11 cellular contexts compared by ENCODE assay signal in the genomic region with DNA sequence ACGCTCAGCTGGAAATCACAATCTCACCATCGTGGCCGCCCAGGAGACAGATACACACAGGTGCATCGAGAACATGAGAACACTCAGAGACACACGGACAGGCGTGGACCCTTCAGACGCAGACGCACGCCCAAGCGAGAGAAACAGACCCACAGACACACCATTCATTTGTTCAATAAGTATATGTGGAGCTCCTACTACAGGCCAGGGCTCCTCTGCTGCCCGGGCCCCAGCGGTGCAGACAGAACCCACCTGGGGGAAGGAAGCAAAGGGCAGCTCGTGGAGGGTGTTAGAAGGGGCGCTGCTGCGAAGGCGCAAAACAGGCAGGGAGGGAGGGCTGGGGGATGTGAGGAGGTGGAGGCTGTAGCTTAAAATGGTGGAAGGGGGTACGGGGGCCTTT. TPM values are rescaled to one million over a fixed set of nuclear protein-coding genes. Genes with fewer than 3 reads are reported as not detected.
DNase-seq lines count a peak whose midpoint lies in the region; ATAC-seq, FAIRE-seq and TF ChIP-seq lines count a peak whose summit lies in the region.
"Had no signal": no experiment of that assay in that cellular context is flagged by ENCODE, and none has a peak within 500 bp of the region (broad histone marks: within the 10 kb centered on the region; RNA-seq: fewer than 3 reads in every experiment).

No MANE protein-coding gene starts in this region.

- H3K9ac ChIP-seq in kidney (ENCODE audit: low read length in 2 of 2), result no peak overlapping the region

- H3K27ac ChIP-seq in kidney (ENCODE audit: low read depth in 2 of 2, low read length in 2 of 2), result no peak overlapping the region
- peak overlapping the region; percentile 47 for H3K27ac ChIP-seq in vagina

- BruUV-seq in MCF 10A (replicated peaks; lab: Mats Ljungman, UMichigan), result no TSS peak

- no peaks in the 10 kb centered on the region for H3K9me3 ChIP-seq in kidney (ENCODE audit: control insufficient read depth in 1 of 2, low read length in 2 of 2)
- H3K9me3 ChIP-seq in vagina, result no peaks in the 10 kb centered on the region
- H3K9me3 ChIP-seq: adrenal gland had no signal

- H3K4me3 Mint-ChIP-seq in WTC11, result peak overlapping the region; percentile 72
- no peak overlapping the region for H3K4me3 Mint-ChIP-seq in MCF 10A (ENCODE audit: unreplicated experiment)

- FAIRE-seq in kidney (lab: Jason Lieb, UNC), result no peak
- FAIRE-seq: frontal cortex had no signal

- H3K27me3 ChIP-seq in vagina, result no peaks in the 10 kb centered on the region
- H3K27me3 ChIP-seq: adrenal gland had no signal

- no peaks in the 10 kb centered on the region for H3K27me3 Mint-ChIP-seq in WTC11 (ENCODE audit: low read depth)
- no peaks in the 10 kb centered on the region for H3K27me3 Mint-ChIP-seq in MCF 10A (ENCODE audit: insufficient read depth, unreplicated experiment)

- TF ChIP-seq POLR2A in vagina (IDR thresholded peaks at IDR 0.05), result no peak

- intact Hi-C loops in left ventricle myocardium superior (cut with micrococcal nuclease) (no loop called here), Right ventricle myocardium superior (cut with DNase I) (loop anchor here (5.0 to 10.0 kb wide), 2 partner anchors 147 to 190 kb away; no protein-coding TSS in a partner anchor), kidney (cut with DNase I) (loop anchor here (10.0 kb wide), 1 partner anchor 100 kb away; a partner anchor contains a TSS), vagina (cut with DNase I) (no loop called here), MCF 10A (cut with micrococcal nuclease) (loop anchor here (2.0 kb wide), 1 partner anchor 102 kb away; no protein-coding TSS in a partner anchor)

- peak overlapping the region; percentile 68 for H3K27ac Mint-ChIP-seq in WTC11
- no peak overlapping the region for H3K27ac Mint-ChIP-seq in MCF 10A (ENCODE audit: low read depth, unreplicated experiment)

- DNase-seq in left ventricle myocardium superior (peak; percentile 25), Right ventricle myocardium superior (no peak), WTC11 (ENCODE audit: low spot score) (no peak), kidney (peak; percentile 59), vagina (ENCODE audit: extremely low spot score in 2 of 2) (no peak), MCF 10A (ENCODE audit: unreplicated experiment) (no peak), NCI-H187 (lab: John Stamatoyannopoulos, UW) (no peak), hypothalamus (lab: John Stamatoyannopoulos, UW) (no peak)
- DNase-seq: GF-D8 had no signal

- peaks cover 4% of the 10 kb centered on the region; the same call in 1 of the 2 replicates for H3K36me3 Mint-ChIP-seq in WTC11
- H3K36me3 Mint-ChIP-seq in MCF 10A (ENCODE audit: insufficient read depth, unreplicated experiment), result peaks cover 12% of the 10 kb centered on the region

- TF ChIP-seq CTCF in WTC11 (IDR thresholded peaks at IDR 0.05) (no peak), kidney (IDR thresholded peaks at IDR 0.05; ENCODE audit: borderline replicate concordance, extremely low read depth, insufficient read depth) (no peak), vagina (IDR thresholded peaks at IDR 0.05) (no peak), MCF 10A (IDR thresholded peaks at IDR 0.05; ENCODE audit: unreplicated experiment) (no peak)

- H3K4me1 ChIP-seq in kidney (ENCODE audit: control insufficient read depth in 1 of 2, insufficient read depth in 1 of 2, low read depth in 1 of 2, low read length in 2 of 2) (peaks cover 0 to 3% of the 10 kb centered on the region in 2 donors), vagina (peaks cover 17% of the 10 kb centered on the region)

- POLR2A ChIA-PET in WTC11 (lab: Charles Lee) (interaction anchor here (1.3 kb wide), 1 partner anchor 39 kb away, joined by 3 read pairs; a partner anchor contains a TSS), MCF 10A (lab: Yijun Ruan, JAX) (interaction anchor here (1.2 kb wide), 1 partner anchor 96 kb away, joined by 3 read pairs; a partner anchor contains a TSS)

- H3K4me1 Mint-ChIP-seq in WTC11, result peaks cover 4% of the 10 kb centered on the region
- peaks cover 5% of the 10 kb centered on the region for H3K4me1 Mint-ChIP-seq in MCF 10A (ENCODE audit: insufficient read depth, unreplicated experiment)

- ATAC-seq in left ventricle myocardium superior, result no peak
- no peak for ATAC-seq in Right ventricle myocardium superior (ENCODE audit: poor library complexity)
- no peak for ATAC-seq in WTC11

- peak overlapping the region in 1 of 2 donors; percentile 29 for H3K4me3 ChIP-seq in kidney (ENCODE audit: low read length in 2 of 2)
- no peak overlapping the region for H3K4me3 ChIP-seq in vagina

- CTCF ChIA-PET in WTC11 (lab: Charles Lee), result interaction anchor here (0.9 to 3.8 kb wide), 20 partner anchors 11 to 206 kb away, joined by 3 to 41 read pairs (median 4); a partner anchor contains a TSS
- CTCF ChIA-PET in MCF 10A (lab: Yijun Ruan, JAX), result interaction anchor here (0.5 to 4.0 kb wide), 43 partner anchors 9 to 1367 kb away, joined by 3 to 43 read pairs (median 4); no protein-coding TSS in a partner anchor

- H3K36me3 ChIP-seq in kidney (ENCODE audit: control insufficient read depth in 1 of 2, insufficient read depth in 2 of 2, low read length in 2 of 2), result peaks cover 9 to 10% of the 10 kb centered on the region in 2 donors
- peaks cover 0 to 37% of the 10 kb centered on the region in 2 donors for H3K36me3 ChIP-seq in vagina

- H3K9me3 Mint-ChIP-seq in WTC11 (no peaks in the 10 kb centered on the region), MCF 10A (ENCODE audit: unreplicated experiment) (no peaks in the 10 kb centered on the region)

TF ChIP-seq in WTC11, 78 proteins besides CTCF, POLR2A, EP300 and RAD21:
- TF ChIP-seq, protein P1, sequence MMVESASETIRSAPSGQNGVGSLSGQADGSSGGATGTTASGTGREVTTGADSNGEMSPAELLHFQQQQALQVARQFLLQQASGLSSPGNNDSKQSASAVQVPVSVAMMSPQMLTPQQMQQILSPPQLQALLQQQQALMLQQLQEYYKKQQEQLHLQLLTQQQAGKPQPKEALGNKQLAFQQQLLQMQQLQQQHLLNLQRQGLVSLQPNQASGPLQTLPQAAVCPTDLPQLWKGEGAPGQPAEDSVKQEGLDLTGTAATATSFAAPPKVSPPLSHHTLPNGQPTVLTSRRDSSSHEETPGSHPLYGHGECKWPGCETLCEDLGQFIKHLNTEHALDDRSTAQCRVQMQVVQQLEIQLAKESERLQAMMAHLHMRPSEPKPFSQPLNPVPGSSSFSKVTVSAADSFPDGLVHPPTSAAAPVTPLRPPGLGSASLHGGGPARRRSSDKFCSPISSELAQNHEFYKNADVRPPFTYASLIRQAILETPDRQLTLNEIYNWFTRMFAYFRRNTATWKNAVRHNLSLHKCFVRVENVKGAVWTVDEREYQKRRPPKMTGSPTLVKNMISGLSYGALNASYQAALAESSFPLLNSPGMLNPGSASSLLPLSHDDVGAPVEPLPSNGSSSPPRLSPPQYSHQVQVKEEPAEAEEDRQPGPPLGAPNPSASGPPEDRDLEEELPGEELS (CRISPR knock-in tag; IDR thresholded peaks at IDR 0.05), result no peak
- TF ChIP-seq, protein P2, sequence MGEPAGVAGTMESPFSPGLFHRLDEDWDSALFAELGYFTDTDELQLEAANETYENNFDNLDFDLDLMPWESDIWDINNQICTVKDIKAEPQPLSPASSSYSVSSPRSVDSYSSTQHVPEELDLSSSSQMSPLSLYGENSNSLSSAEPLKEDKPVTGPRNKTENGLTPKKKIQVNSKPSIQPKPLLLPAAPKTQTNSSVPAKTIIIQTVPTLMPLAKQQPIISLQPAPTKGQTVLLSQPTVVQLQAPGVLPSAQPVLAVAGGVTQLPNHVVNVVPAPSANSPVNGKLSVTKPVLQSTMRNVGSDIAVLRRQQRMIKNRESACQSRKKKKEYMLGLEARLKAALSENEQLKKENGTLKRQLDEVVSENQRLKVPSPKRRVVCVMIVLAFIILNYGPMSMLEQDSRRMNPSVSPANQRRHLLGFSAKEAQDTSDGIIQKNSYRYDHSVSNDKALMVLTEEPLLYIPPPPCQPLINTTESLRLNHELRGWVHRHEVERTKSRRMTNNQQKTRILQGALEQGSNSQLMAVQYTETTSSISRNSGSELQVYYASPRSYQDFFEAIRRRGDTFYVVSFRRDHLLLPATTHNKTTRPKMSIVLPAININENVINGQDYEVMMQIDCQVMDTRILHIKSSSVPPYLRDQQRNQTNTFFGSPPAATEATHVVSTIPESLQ (CRISPR knock-in tag; IDR thresholded peaks at IDR 0.05), result no peak
- no peak for TF ChIP-seq NR2C2 (CRISPR knock-in tag; IDR thresholded peaks at IDR 0.05)
- TF ChIP-seq JAZF1 (CRISPR knock-in tag; IDR thresholded peaks at IDR 0.05), result no peak
- no peak for TF ChIP-seq NFE2L1 (CRISPR knock-in tag; IDR thresholded peaks at IDR 0.05)
- no peak for TF ChIP-seq ZNF396 (CRISPR knock-in tag; IDR thresholded peaks at IDR 0.05; ENCODE audit: borderline replicate concordance)
- TF ChIP-seq GABPB1 (CRISPR knock-in tag; IDR thresholded peaks at IDR 0.05), result no peak
- TF ChIP-seq, protein P3, sequence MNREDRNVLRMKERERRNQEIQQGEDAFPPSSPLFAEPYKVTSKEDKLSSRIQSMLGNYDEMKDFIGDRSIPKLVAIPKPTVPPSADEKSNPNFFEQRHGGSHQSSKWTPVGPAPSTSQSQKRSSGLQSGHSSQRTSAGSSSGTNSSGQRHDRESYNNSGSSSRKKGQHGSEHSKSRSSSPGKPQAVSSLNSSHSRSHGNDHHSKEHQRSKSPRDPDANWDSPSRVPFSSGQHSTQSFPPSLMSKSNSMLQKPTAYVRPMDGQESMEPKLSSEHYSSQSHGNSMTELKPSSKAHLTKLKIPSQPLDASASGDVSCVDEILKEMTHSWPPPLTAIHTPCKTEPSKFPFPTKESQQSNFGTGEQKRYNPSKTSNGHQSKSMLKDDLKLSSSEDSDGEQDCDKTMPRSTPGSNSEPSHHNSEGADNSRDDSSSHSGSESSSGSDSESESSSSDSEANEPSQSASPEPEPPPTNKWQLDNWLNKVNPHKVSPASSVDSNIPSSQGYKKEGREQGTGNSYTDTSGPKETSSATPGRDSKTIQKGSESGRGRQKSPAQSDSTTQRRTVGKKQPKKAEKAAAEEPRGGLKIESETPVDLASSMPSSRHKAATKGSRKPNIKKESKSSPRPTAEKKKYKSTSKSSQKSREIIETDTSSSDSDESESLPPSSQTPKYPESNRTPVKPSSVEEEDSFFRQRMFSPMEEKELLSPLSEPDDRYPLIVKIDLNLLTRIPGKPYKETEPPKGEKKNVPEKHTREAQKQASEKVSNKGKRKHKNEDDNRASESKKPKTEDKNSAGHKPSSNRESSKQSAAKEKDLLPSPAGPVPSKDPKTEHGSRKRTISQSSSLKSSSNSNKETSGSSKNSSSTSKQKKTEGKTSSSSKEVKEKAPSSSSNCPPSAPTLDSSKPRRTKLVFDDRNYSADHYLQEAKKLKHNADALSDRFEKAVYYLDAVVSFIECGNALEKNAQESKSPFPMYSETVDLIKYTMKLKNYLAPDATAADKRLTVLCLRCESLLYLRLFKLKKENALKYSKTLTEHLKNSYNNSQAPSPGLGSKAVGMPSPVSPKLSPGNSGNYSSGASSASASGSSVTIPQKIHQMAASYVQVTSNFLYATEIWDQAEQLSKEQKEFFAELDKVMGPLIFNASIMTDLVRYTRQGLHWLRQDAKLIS (CRISPR knock-in tag; IDR thresholded peaks at IDR 0.05; ENCODE audit: borderline replicate concordance), result no peak

RNA-seq across cellular contexts. Expression of a gene that starts 39.2 kb away (rescaled TPM):
- total RNA-seq in left ventricle myocardium superior, result 5.1 TPM
- 6.7 TPM for total RNA-seq in Right ventricle myocardium superior
- 27.4 to 33.3 TPM (median 30.4 TPM) in 3 replicates for total RNA-seq in WTC11 (2021)
- total RNA-seq in kidney, result 70.0 TPM
- 28.5 TPM for polyA plus RNA-seq in kidney (ENCODE audit: insufficient read depth, low read depth, low replicate concordance)
- total RNA-seq in vagina, result 48.6 TPM
- total RNA-seq in MCF 10A (2022), result 28.1 and 29.5 TPM in 2 replicates

Comparison
In these comparisons a context has a peak if more than half of its experiments do, and no peak if none do; other contexts are left out.
1. DNase-seq: peak in left ventricle myocardium superior (single experiment) and kidney (single experiment); none in Right ventricle myocardium superior (single experiment), WTC11 (single experiment), vagina (0 of 2), MCF 10A (single experiment), NCI-H187 (0 of 2) and hypothalamus (0 of 51).
2. intact Hi-C loops: an anchor here in Right ventricle myocardium superior (5.0 to 10.0 kb wide), kidney (10.0 kb wide) and MCF 10A (2.0 kb wide); none called in left ventricle myocardium superior and vagina.